Comparison of ENCODE assay signal across 1 cellular context in the genomic region with DNA sequence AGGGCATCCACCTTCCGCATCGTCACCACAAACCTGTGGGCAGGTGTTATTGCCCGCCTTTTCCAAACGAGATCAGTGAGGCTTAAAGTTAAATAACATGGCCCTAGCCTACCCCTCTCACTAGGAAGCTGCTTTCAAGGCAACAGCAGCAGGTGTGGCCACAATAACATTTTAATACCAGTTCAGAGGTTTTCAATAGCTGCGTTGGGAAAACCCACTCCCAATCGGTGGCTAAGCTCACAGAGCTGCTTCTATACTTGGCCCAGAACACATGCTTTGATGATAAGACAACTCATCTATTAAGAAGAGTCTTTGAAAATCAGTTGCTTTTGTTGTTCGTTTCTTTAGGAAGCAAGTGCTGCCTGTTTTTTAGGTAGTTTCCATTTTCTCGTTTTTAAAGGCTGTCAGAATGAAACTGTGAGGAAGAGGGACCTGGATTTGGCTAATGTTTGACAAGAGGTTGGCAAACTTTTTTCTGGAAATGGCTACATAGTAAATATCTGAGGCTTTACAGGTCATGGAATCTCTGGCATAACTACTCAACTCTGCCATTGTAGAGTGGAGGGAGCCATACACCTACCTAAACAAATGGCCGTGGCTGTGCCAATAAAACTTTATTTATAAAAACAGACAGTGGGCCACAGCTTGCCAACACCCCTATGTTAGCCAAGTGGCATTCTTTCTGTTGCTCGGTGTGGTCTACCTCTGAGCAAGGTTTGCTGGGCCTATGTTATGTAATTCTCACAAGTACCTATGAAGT.
TF ChIP-seq lines count a peak whose summit lies in the region.

No MANE protein-coding gene starts in this region.

TF ChIP-seq in GM12878, 131 proteins besides CTCF, POLR2A, EP300 and RAD21 (continued from another document):
- TF ChIP-seq, protein P1, sequence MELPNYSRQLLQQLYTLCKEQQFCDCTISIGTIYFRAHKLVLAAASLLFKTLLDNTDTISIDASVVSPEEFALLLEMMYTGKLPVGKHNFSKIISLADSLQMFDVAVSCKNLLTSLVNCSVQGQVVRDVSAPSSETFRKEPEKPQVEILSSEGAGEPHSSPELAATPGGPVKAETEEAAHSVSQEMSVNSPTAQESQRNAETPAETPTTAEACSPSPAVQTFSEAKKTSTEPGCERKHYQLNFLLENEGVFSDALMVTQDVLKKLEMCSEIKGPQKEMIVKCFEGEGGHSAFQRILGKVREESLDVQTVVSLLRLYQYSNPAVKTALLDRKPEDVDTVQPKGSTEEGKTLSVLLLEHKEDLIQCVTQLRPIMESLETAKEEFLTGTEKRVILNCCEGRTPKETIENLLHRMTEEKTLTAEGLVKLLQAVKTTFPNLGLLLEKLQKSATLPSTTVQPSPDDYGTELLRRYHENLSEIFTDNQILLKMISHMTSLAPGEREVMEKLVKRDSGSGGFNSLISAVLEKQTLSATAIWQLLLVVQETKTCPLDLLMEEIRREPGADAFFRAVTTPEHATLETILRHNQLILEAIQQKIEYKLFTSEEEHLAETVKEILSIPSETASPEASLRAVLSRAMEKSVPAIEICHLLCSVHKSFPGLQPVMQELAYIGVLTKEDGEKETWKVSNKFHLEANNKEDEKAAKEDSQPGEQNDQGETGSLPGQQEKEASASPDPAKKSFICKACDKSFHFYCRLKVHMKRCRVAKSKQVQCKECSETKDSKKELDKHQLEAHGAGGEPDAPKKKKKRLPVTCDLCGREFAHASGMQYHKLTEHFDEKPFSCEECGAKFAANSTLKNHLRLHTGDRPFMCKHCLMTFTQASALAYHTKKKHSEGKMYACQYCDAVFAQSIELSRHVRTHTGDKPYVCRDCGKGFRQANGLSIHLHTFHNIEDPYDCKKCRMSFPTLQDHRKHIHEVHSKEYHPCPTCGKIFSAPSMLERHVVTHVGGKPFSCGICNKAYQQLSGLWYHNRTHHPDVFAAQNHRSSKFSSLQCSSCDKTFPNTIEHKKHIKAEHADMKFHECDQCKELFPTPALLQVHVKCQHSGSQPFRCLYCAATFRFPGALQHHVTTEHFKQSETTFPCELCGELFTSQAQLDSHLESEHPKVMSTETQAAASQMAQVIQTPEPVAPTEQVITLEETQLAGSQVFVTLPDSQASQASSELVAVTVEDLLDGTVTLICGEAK (IDR thresholded peaks at IDR 0.05; ENCODE audit: borderline replicate concordance), result peak; percentile 85
